In the genomic region with DNA sequence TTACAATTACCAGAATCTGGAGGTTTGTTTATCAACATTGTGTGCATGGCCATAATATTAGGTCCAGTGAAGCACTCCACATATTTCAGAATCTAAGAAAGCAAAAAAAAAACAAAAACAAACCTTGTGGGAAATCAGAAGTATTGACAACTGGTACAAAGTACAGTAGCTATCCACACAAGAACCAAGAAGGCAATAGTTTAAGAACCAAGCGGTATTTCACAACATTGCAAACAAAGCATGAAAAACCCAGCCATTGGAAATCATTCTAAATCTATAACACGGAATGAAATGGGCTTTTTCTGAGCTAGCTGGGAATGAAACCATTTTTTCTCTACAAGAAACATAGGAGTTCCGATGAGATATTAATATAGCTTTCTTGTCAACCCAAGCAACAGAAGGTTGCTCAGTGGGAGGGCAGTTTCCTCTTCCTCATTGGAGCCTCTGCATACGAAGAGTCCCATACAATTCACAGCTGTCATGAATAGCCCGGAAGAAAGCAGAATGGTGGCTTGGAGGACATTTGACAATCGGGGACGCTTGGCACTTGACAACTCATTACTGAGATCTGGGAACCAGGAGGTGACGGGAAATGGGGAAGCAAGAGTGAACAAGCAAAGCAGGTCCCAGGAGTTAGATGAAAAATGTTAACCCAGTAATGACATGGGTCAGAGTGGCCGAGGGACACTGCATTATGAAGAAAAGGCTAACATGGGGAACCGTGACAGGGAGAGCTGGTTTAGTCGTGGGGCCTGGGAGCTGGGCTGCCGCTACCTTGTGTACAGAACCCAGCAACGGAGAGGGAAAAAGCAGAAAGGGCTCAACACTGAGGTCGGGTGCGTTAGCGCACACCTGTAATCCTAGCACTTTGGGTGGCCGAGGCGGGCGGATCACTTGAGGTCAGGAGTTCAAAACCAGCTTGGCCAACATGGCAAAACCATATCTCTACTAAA, we compare ENCODE assay signal across 1 cellular context.
TF ChIP-seq lines count a peak whose summit lies in the region.

No MANE protein-coding gene starts in this region.

TF ChIP-seq in HepG2, 621 proteins besides CTCF, POLR2A, EP300 and RAD21 (continued from another document and continues in another):
- TF ChIP-seq, protein P1, sequence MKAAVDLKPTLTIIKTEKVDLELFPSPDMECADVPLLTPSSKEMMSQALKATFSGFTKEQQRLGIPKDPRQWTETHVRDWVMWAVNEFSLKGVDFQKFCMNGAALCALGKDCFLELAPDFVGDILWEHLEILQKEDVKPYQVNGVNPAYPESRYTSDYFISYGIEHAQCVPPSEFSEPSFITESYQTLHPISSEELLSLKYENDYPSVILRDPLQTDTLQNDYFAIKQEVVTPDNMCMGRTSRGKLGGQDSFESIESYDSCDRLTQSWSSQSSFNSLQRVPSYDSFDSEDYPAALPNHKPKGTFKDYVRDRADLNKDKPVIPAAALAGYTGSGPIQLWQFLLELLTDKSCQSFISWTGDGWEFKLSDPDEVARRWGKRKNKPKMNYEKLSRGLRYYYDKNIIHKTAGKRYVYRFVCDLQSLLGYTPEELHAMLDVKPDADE (CRISPR knock-in tag; IDR thresholded peaks at IDR 0.05): no peak
- TF ChIP-seq TCF7L2 (IDR thresholded peaks at IDR 0.05; ENCODE audit: low read depth, low read length) (no peak), MAF1 (CRISPR knock-in tag; IDR thresholded peaks at IDR 0.05; ENCODE audit: borderline replicate concordance) (no peak), RCOR2 (CRISPR knock-in tag; IDR thresholded peaks at IDR 0.05) (no peak), RBM22 (optimal IDR thresholded peaks at IDR 0.05; ENCODE audit: low read length) (no peak), SNRNP70 (IDR thresholded peaks at IDR 0.05; ENCODE audit: low read depth, low read length) (no peak), THAP11 (CRISPR knock-in tag; IDR thresholded peaks at IDR 0.05) (peak; percentile 38; the same call in 1 of the 2 replicates), ZFY (CRISPR knock-in tag; IDR thresholded peaks at IDR 0.05) (no peak), ZNF232 (CRISPR knock-in tag; IDR thresholded peaks at IDR 0.05; ENCODE audit: borderline replicate concordance) (no peak), KLF16 (CRISPR knock-in tag; IDR thresholded peaks at IDR 0.05) (0 out of 4 replicates have a peak, but pooled peaks of 1 of the 2 experiments have one; percentile 46), ZNF781 (CRISPR knock-in tag; IDR thresholded peaks at IDR 0.05; ENCODE audit: borderline replicate concordance, not compliant biosample characterization) (no peak), NBN (conservative IDR thresholded peaks at IDR 0.05) (no peak), ZNF333 (CRISPR knock-in tag; IDR thresholded peaks at IDR 0.05; ENCODE audit: borderline replicate concordance) (no peak), NFYC (CRISPR knock-in tag; IDR thresholded peaks at IDR 0.05) (no peak), MED13 (CRISPR knock-in tag; IDR thresholded peaks at IDR 0.05) (no peak), ZNF235 (CRISPR knock-in tag; IDR thresholded peaks at IDR 0.05; ENCODE audit: borderline replicate concordance) (no peak), KLF6 (CRISPR knock-in tag; IDR thresholded peaks at IDR 0.05) (no peak), TCF7 (IDR thresholded peaks at IDR 0.05; ENCODE audit: low read depth) (no peak), SETDB1 (CRISPR knock-in tag; IDR thresholded peaks at IDR 0.05; ENCODE audit: borderline replicate concordance) (no peak), HIVEP1 (CRISPR knock-in tag; IDR thresholded peaks at IDR 0.05) (no peak), HNF4A (CRISPR knock-in tag; IDR thresholded peaks at IDR 0.05) (peak; percentile 88), ZNF605 (CRISPR knock-in tag; IDR thresholded peaks at IDR 0.05) (no peak), SOX6 (IDR thresholded peaks at IDR 0.05) (no peak), SOX6 (CRISPR knock-in tag; IDR thresholded peaks at IDR 0.05) (peak; percentile 67; the same call in 1 of the 2 replicates), SRSF4 (IDR thresholded peaks at IDR 0.05; ENCODE audit: low read depth, low read length, poor library complexity, severe bottlenecking) (no peak), NR2C2 (CRISPR knock-in tag; IDR thresholded peaks at IDR 0.05; ENCODE audit: borderline replicate concordance) (no peak), ZNF644 (CRISPR knock-in tag; IDR thresholded peaks at IDR 0.05; ENCODE audit: low read depth) (no peak)
- TF ChIP-seq, protein P2, sequence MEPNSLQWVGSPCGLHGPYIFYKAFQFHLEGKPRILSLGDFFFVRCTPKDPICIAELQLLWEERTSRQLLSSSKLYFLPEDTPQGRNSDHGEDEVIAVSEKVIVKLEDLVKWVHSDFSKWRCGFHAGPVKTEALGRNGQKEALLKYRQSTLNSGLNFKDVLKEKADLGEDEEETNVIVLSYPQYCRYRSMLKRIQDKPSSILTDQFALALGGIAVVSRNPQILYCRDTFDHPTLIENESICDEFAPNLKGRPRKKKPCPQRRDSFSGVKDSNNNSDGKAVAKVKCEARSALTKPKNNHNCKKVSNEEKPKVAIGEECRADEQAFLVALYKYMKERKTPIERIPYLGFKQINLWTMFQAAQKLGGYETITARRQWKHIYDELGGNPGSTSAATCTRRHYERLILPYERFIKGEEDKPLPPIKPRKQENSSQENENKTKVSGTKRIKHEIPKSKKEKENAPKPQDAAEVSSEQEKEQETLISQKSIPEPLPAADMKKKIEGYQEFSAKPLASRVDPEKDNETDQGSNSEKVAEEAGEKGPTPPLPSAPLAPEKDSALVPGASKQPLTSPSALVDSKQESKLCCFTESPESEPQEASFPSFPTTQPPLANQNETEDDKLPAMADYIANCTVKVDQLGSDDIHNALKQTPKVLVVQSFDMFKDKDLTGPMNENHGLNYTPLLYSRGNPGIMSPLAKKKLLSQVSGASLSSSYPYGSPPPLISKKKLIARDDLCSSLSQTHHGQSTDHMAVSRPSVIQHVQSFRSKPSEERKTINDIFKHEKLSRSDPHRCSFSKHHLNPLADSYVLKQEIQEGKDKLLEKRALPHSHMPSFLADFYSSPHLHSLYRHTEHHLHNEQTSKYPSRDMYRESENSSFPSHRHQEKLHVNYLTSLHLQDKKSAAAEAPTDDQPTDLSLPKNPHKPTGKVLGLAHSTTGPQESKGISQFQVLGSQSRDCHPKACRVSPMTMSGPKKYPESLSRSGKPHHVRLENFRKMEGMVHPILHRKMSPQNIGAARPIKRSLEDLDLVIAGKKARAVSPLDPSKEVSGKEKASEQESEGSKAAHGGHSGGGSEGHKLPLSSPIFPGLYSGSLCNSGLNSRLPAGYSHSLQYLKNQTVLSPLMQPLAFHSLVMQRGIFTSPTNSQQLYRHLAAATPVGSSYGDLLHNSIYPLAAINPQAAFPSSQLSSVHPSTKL (CRISPR knock-in tag; IDR thresholded peaks at IDR 0.05): peak; percentile 90
- TF ChIP-seq, protein P3, sequence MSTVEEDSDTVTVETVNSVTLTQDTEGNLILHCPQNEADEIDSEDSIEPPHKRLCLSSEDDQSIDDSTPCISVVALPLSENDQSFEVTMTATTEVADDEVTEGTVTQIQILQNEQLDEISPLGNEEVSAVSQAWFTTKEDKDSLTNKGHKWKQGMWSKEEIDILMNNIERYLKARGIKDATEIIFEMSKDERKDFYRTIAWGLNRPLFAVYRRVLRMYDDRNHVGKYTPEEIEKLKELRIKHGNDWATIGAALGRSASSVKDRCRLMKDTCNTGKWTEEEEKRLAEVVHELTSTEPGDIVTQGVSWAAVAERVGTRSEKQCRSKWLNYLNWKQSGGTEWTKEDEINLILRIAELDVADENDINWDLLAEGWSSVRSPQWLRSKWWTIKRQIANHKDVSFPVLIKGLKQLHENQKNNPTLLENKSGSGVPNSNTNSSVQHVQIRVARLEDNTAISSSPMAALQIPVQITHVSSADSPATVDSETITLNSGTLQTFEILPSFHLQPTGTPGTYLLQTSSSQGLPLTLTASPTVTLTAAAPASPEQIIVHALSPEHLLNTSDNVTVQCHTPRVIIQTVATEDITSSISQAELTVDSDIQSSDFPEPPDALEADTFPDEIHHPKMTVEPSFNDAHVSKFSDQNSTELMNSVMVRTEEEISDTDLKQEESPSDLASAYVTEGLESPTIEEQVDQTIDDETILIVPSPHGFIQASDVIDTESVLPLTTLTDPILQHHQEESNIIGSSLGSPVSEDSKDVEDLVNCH (CRISPR knock-in tag; IDR thresholded peaks at IDR 0.05): no peak
- TF ChIP-seq, protein P4, sequence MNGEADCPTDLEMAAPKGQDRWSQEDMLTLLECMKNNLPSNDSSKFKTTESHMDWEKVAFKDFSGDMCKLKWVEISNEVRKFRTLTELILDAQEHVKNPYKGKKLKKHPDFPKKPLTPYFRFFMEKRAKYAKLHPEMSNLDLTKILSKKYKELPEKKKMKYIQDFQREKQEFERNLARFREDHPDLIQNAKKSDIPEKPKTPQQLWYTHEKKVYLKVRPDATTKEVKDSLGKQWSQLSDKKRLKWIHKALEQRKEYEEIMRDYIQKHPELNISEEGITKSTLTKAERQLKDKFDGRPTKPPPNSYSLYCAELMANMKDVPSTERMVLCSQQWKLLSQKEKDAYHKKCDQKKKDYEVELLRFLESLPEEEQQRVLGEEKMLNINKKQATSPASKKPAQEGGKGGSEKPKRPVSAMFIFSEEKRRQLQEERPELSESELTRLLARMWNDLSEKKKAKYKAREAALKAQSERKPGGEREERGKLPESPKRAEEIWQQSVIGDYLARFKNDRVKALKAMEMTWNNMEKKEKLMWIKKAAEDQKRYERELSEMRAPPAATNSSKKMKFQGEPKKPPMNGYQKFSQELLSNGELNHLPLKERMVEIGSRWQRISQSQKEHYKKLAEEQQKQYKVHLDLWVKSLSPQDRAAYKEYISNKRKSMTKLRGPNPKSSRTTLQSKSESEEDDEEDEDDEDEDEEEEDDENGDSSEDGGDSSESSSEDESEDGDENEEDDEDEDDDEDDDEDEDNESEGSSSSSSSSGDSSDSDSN (CRISPR knock-in tag; IDR thresholded peaks at IDR 0.05): no peak
- TF ChIP-seq, protein P5, sequence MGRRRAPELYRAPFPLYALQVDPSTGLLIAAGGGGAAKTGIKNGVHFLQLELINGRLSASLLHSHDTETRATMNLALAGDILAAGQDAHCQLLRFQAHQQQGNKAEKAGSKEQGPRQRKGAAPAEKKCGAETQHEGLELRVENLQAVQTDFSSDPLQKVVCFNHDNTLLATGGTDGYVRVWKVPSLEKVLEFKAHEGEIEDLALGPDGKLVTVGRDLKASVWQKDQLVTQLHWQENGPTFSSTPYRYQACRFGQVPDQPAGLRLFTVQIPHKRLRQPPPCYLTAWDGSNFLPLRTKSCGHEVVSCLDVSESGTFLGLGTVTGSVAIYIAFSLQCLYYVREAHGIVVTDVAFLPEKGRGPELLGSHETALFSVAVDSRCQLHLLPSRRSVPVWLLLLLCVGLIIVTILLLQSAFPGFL (CRISPR knock-in tag; IDR thresholded peaks at IDR 0.05): no peak
- TF ChIP-seq, protein P6, sequence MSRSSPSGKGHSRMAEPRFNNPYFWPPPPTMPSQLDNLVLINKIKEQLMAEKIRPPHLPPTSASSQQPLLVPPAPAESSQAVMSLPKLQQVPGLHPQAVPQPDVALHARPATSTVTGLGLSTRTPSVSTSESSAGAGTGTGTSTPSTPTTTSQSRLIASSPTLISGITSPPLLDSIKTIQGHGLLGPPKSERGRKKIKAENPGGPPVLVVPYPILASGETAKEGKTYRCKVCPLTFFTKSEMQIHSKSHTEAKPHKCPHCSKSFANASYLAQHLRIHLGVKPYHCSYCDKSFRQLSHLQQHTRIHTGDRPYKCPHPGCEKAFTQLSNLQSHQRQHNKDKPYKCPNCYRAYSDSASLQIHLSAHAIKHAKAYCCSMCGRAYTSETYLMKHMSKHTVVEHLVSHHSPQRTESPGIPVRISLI (CRISPR knock-in tag; IDR thresholded peaks at IDR 0.05; ENCODE audit: borderline replicate concordance): peak; percentile 77; the same call in 1 of the 2 replicates
- TF ChIP-seq, protein P7, sequence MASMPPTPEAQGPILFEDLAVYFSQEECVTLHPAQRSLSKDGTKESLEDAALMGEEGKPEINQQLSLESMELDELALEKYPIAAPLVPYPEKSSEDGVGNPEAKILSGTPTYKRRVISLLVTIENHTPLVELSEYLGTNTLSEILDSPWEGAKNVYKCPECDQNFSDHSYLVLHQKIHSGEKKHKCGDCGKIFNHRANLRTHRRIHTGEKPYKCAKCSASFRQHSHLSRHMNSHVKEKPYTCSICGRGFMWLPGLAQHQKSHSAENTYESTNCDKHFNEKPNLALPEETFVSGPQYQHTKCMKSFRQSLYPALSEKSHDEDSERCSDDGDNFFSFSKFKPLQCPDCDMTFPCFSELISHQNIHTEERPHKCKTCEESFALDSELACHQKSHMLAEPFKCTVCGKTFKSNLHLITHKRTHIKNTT (CRISPR knock-in tag; IDR thresholded peaks at IDR 0.05): no peak
- TF ChIP-seq, protein P8, sequence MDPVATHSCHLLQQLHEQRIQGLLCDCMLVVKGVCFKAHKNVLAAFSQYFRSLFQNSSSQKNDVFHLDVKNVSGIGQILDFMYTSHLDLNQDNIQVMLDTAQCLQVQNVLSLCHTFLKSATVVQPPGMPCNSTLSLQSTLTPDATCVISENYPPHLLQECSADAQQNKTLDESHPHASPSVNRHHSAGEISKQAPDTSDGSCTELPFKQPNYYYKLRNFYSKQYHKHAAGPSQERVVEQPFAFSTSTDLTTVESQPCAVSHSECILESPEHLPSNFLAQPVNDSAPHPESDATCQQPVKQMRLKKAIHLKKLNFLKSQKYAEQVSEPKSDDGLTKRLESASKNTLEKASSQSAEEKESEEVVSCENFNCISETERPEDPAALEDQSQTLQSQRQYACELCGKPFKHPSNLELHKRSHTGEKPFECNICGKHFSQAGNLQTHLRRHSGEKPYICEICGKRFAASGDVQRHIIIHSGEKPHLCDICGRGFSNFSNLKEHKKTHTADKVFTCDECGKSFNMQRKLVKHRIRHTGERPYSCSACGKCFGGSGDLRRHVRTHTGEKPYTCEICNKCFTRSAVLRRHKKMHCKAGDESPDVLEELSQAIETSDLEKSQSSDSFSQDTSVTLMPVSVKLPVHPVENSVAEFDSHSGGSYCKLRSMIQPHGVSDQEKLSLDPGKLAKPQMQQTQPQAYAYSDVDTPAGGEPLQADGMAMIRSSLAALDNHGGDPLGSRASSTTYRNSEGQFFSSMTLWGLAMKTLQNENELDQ (CRISPR knock-in tag; IDR thresholded peaks at IDR 0.05; ENCODE audit: borderline replicate concordance): no peak
- TF ChIP-seq, protein P9, sequence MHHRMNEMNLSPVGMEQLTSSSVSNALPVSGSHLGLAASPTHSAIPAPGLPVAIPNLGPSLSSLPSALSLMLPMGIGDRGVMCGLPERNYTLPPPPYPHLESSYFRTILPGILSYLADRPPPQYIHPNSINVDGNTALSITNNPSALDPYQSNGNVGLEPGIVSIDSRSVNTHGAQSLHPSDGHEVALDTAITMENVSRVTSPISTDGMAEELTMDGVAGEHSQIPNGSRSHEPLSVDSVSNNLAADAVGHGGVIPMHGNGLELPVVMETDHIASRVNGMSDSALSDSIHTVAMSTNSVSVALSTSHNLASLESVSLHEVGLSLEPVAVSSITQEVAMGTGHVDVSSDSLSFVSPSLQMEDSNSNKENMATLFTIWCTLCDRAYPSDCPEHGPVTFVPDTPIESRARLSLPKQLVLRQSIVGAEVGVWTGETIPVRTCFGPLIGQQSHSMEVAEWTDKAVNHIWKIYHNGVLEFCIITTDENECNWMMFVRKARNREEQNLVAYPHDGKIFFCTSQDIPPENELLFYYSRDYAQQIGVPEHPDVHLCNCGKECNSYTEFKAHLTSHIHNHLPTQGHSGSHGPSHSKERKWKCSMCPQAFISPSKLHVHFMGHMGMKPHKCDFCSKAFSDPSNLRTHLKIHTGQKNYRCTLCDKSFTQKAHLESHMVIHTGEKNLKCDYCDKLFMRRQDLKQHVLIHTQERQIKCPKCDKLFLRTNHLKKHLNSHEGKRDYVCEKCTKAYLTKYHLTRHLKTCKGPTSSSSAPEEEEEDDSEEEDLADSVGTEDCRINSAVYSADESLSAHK (CRISPR knock-in tag; IDR thresholded peaks at IDR 0.05; ENCODE audit: borderline replicate concordance): no peak
- TF ChIP-seq, protein P10, sequence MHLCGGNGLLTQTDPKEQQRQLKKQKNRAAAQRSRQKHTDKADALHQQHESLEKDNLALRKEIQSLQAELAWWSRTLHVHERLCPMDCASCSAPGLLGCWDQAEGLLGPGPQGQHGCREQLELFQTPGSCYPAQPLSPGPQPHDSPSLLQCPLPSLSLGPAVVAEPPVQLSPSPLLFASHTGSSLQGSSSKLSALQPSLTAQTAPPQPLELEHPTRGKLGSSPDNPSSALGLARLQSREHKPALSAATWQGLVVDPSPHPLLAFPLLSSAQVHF (CRISPR knock-in tag; IDR thresholded peaks at IDR 0.05): no peak
